In genomic region chr14:93733646-93734045, GRCh38 we compare ENCODE assay signal across 17 cellular contexts. TPM values are rescaled to one million over a fixed set of nuclear protein-coding genes. Genes with fewer than 3 reads are reported as not detected.
DNase-seq lines count a peak whose midpoint lies in the region; TF ChIP-seq lines count a peak whose summit lies in the region.
"Had no signal": no experiment of that assay in that cellular context is flagged by ENCODE, and none has a peak within 500 bp of the region (broad histone marks: within the 10 kb centered on the region; RNA-seq: fewer than 3 reads in every experiment).

No MANE protein-coding gene starts in this region.

- TF ChIP-seq EP300 in Ishikawa (IDR thresholded peaks at IDR 0.05; ENCODE audit: borderline replicate concordance): no peak

- H3K4me1 Mint-ChIP-seq in nephron: peaks cover 44% of the 10 kb centered on the region

- no peak overlapping the region for H3K4me3 ChIP-seq in dorsolateral prefrontal cortex
- H3K4me3 ChIP-seq: SJSA1 had no signal

- H3K27me3 Mint-ChIP-seq in nephron (ENCODE audit: low read depth): peaks cover 47% of the 10 kb centered on the region

- H3K36me3 Mint-ChIP-seq in nephron (ENCODE audit: low read depth): no peaks in the 10 kb centered on the region

- H3K27me3 ChIP-seq in dorsolateral prefrontal cortex: peaks cover 0 to 7% (median 0%) of the 10 kb centered on the region in 45 donors
- H3K27me3 ChIP-seq: SJSA1 had no signal

- no peak for TF ChIP-seq RAD21 in Ishikawa (IDR thresholded peaks at IDR 0.05; ENCODE audit: low read depth)

- H3K27ac Mint-ChIP-seq in nephron: peak overlapping the region; percentile 27 to 37 (median 32)

- in situ Hi-C loops in ACHN (cut with HindIII; ENCODE audit: low pct_ligation_motif_present, low pct_unique_long_range_greater_than_20kb, low sequenced_read_pairs): no loop called here

- DNase-seq in dorsolateral prefrontal cortex: peak in 8 of 10 donors; percentile 56 to 81 (median 72)
- DNase-seq in substantia nigra (lab: John Stamatoyannopoulos, UW): peak in 33 of 49 donors; percentile 12 to 81 (median 41)
- DNase-seq in ACHN: no peak
- DNase-seq in NCI-H146 treated with DMSO at 0.1 percent for 48 hours (lab: John Stamatoyannopoulos, UW; ENCODE audit: unreplicated experiment): no peak
- DNase-seq in foreskin melanocyte: no peak
- DNase-seq: AML-193, COR-L47, Kasumi-1, MM.1S, NCI-H1930, NCI-H446 treated with DMSO at 0.1 percent for 48 hours, NCI-H82, PC-3 had no signal

- TF ChIP-seq CTCF in dorsolateral prefrontal cortex (IDR thresholded peaks at IDR 0.05 in 54 of 56, conservative IDR thresholded peaks at IDR 0.05 in 2 of 56; ENCODE audit: low read depth in 1 of 56, partially characterized antibody in 56 of 56): peak in 6 of 56 donors; percentile 5 to 35 (median 18)
- TF ChIP-seq CTCF in nephron (IDR thresholded peaks at IDR 0.05; ENCODE audit: unreplicated experiment in 3 of 3): no peak

- intact Hi-C loops in dorsolateral prefrontal cortex (cut with DNase I): loop anchor here in 1 of 2 donors (10.0 kb wide), 1 partner anchor 51 kb away; the partner anchor contains the start of gene PRIMA1

- H3K4me3 Mint-ChIP-seq in nephron: peak overlapping the region in 1 of 3 experiments; percentile 1

- H3K27ac ChIP-seq in dorsolateral prefrontal cortex: peak overlapping the region in 57 of 59 donors; percentile 6 to 93 (median 79)
- peak overlapping the region; percentile 80 for H3K27ac ChIP-seq in substantia nigra (ENCODE audit: low read depth, low read length, poor library complexity, severe bottlenecking)
- H3K27ac ChIP-seq: SJSA1 had no signal

- H3K9me3 Mint-ChIP-seq in nephron: no peaks in the 10 kb centered on the region

TF ChIP-seq in Ishikawa, 13 proteins besides CTCF, POLR2A, EP300 and RAD21:
- 0 out of 2 replicates have a peak, but pooled peaks have one; percentile 25 for TF ChIP-seq FOXM1 (IDR thresholded peaks at IDR 0.05; ENCODE audit: borderline replicate concordance, low read depth)
- no peak for TF ChIP-seq MAX (IDR thresholded peaks at IDR 0.05)

RNA-seq across cellular contexts. Expression of gene PRIMA1, which starts 54.6 kb away (rescaled TPM):
- total RNA-seq in dorsolateral prefrontal cortex: 10 to 100 TPM in 75 of 120 experiments, 1 to 10 TPM in 45; 1.8 to 88.2 (median 11.1) TPM
- total RNA-seq: HT-29, SJSA1 had no signal

Comparison
In these comparisons a context has a peak if more than half of its experiments do, and no peak if none do; other contexts are left out.
1. DNase-seq: peak in dorsolateral prefrontal cortex (8 of 10) and substantia nigra (33 of 49); none in ACHN (single experiment), NCI-H146 treated with DMSO at 0.1 percent for 48 hours (single experiment) and foreskin melanocyte (single experiment).